15 cellular contexts compared by ENCODE assay signal in the genomic region with DNA sequence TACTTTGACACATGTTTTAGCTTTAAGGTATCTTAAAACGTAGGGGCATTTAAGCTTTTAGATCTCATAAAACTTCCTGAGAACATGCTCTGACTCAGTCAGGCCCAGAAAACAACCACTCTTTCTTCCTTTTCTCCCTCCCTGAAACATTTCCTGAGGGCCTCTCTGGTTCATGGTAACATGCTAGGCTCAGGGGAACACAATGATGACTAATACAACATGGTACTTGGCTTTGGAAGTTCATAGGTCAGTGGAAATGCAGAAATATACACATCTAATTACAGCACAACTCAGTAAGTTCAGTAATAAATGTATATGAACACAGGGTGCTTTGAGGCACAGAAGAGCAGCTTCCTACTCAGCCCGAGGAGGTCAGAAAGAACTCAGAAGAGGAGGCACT.
"Had no signal": no experiment of that assay in that cellular context is flagged by ENCODE, and none has a peak within 500 bp of the region (broad histone marks: within the 10 kb centered on the region; RNA-seq: fewer than 3 reads in every experiment).

No MANE protein-coding gene starts in this region.

- H3K36me3 Mint-ChIP-seq: activated naive CD4-positive, alpha-beta T cell treated with anti-CD3 and anti-CD28 coated beads, Interleukin-2, amount 10 ng/mL, durations not matched to agents 7 days and 5 days had no signal

- H3K4me1 Mint-ChIP-seq: activated CD4-positive, alpha-beta memory T cell treated with anti-CD3 and anti-CD28 coated beads, Interleukin-2, amount 10 ng/mL, durations not matched to agents 7 days and 5 days; activated naive CD4-positive, alpha-beta T cell treated with anti-CD3 and anti-CD28 coated beads, Interleukin-2, amount 10 ng/mL, durations not matched to agents 7 days and 5 days; T-helper 17 cell had no signal

- H3K27me3 Mint-ChIP-seq: activated CD4-positive, alpha-beta memory T cell treated with anti-CD3 and anti-CD28 coated beads, Interleukin-2, amount 10 ng/mL, durations not matched to agents 7 days and 5 days; activated naive CD4-positive, alpha-beta T cell treated with anti-CD3 and anti-CD28 coated beads, Interleukin-2, amount 10 ng/mL, durations not matched to agents 7 days and 5 days; activated T-cell treated with anti-CD3 and anti-CD28 coated beads, Interleukin-2, amount 50 U/mL, for 24 hours; T-helper 17 cell had no signal

- H3K9ac ChIP-seq: parathyroid adenoma had no signal

- H3K36me3 ChIP-seq: cardiac muscle cell, esophagus squamous epithelium, lower lobe of right lung, thoracic aorta, WERI-Rb-1 had no signal

- DNase-seq: activated CD4-positive, alpha-beta memory T cell treated with anti-CD3 and anti-CD28 coated beads, Interleukin-2, amount 10 ng/mL, durations not matched to agents 7 days and 5 days; activated CD4-positive, alpha-beta T cell treated with anti-CD3 and anti-CD28 coated beads for 4 hours; activated naive CD4-positive, alpha-beta T cell treated with anti-CD3 and anti-CD28 coated beads, Interleukin-2, amount 10 ng/mL, durations not matched to agents 7 days and 5 days; activated T-cell treated with anti-CD3 and anti-CD28 coated beads, Interleukin-2, amount 50 U/mL, for 24 hours; esophagus squamous epithelium; foreskin fibroblast; glutamatergic neuron; lower lobe of right lung; stimulated activated CD4-positive, alpha-beta T cell treated with anti-CD3 and anti-CD28 coated beads, Interleukin-12 subunit alpha, Interleukin-12 subunit beta, amount 100 ng/mL, for 4 hours; stimulated activated CD4-positive, alpha-beta T cell treated with anti-CD3 and anti-CD28 coated beads, Interleukin-2, amount 100 ng/mL, for 24 hours; T-helper 17 cell; WERI-Rb-1 had no signal

- H3K27me3 ChIP-seq: cardiac muscle cell, esophagus squamous epithelium had no signal

- H3K27ac ChIP-seq: cardiac muscle cell, esophagus squamous epithelium, lower lobe of right lung, parathyroid adenoma, thoracic aorta, WERI-Rb-1 had no signal

- H2AFZ ChIP-seq: parathyroid adenoma had no signal

- ATAC-seq: lower lobe of right lung, T-helper 17 cell had no signal

- H3K4me3 Mint-ChIP-seq: activated CD4-positive, alpha-beta memory T cell treated with anti-CD3 and anti-CD28 coated beads, Interleukin-2, amount 10 ng/mL, durations not matched to agents 7 days and 5 days; activated naive CD4-positive, alpha-beta T cell treated with anti-CD3 and anti-CD28 coated beads, Interleukin-2, amount 10 ng/mL, durations not matched to agents 7 days and 5 days; activated T-cell treated with anti-CD3 and anti-CD28 coated beads, Interleukin-2, amount 50 U/mL, for 24 hours; T-helper 17 cell had no signal

- H3K4me1 ChIP-seq: esophagus squamous epithelium, lower lobe of right lung, parathyroid adenoma had no signal

- H3K4me3 ChIP-seq: cardiac muscle cell, esophagus squamous epithelium, lower lobe of right lung, thoracic aorta had no signal

- H3K27ac Mint-ChIP-seq: activated CD4-positive, alpha-beta memory T cell treated with anti-CD3 and anti-CD28 coated beads, Interleukin-2, amount 10 ng/mL, durations not matched to agents 7 days and 5 days; activated naive CD4-positive, alpha-beta T cell treated with anti-CD3 and anti-CD28 coated beads, Interleukin-2, amount 10 ng/mL, durations not matched to agents 7 days and 5 days; activated T-cell treated with anti-CD3 and anti-CD28 coated beads, Interleukin-2, amount 50 U/mL, for 24 hours; T-helper 17 cell had no signal

- H3K9me3 ChIP-seq: esophagus squamous epithelium, lower lobe of right lung, thoracic aorta had no signal
